Comparison of ENCODE assay signal across 2 cellular contexts in the genomic region with DNA sequence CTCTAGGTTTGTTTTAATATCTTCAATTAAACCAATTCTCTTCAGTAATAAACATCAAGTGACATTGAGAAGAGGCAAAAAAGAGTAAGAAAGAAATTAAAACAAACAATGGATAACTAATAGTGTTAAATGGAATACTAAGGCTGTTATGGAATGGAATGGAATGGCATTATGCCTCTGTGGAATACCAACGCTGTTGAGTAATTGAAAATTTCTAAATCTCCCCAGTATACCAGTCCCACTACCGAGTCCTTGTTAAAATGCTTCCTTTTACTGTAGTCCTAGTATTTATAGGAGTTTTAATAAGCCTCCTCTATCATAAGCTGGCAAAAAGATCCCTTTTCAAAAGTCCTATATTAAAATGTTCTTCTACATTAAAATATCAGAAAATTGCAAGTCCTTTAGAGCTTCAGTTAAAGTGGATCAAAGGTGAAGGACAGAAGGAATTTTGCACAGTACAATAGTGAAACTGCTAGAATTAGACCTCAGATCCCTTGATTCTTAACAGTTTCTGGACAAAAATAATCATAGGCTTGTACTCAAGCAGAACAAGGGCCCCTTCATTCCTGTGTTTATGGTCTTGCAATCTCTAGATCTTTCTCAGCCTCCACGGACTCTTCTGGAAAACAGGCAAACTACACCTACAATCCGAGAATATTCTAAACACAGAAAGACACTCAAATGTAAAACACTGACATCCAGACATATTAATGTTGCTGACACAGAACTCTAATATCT.
TF ChIP-seq lines count a peak whose summit lies in the region.

No MANE protein-coding gene starts in this region.

TF ChIP-seq in liver, 16 proteins besides CTCF, POLR2A, EP300 and RAD21 (continued from another document):
- no peak for TF ChIP-seq MAX (IDR thresholded peaks at IDR 0.05)
- TF ChIP-seq RXRA (IDR thresholded peaks at IDR 0.05) = no peak
- TF ChIP-seq YY1 (IDR thresholded peaks at IDR 0.05) = no peak
- TF ChIP-seq HNF4G (IDR thresholded peaks at IDR 0.05) = no peak
- no peak for TF ChIP-seq HNF4A (conservative IDR thresholded peaks at IDR 0.05)
- TF ChIP-seq GABPA (IDR thresholded peaks at IDR 0.05 in 1 of 2, conservative IDR thresholded peaks at IDR 0.05 in 1 of 2) = no peak
- no peak for TF ChIP-seq ATF3 (IDR thresholded peaks at IDR 0.05)

TF ChIP-seq in HepG2, 621 proteins besides CTCF, POLR2A, EP300 and RAD21:
- TF ChIP-seq, protein P1, sequence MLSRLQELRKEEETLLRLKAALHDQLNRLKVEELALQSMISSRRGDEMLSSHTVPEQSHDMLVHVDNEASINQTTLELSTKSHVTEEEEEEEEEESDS (CRISPR knock-in tag; IDR thresholded peaks at IDR 0.05; ENCODE audit: borderline replicate concordance) = no peak
- TF ChIP-seq ZSCAN25 (CRISPR knock-in tag; IDR thresholded peaks at IDR 0.05) (no peak), PRPF4 (IDR thresholded peaks at IDR 0.05; ENCODE audit: low read depth, low read length, poor library complexity, severe bottlenecking) (no peak), SMAD1 (CRISPR knock-in tag; IDR thresholded peaks at IDR 0.05; ENCODE audit: borderline replicate concordance, low read depth) (no peak), REXO4 (CRISPR knock-in tag; IDR thresholded peaks at IDR 0.05; ENCODE audit: borderline replicate concordance) (no peak), PPARG (CRISPR knock-in tag; conservative IDR thresholded peaks at IDR 0.05) (no peak), E2F1 (CRISPR knock-in tag; IDR thresholded peaks at IDR 0.05) (no peak), RFXAP (CRISPR knock-in tag; IDR thresholded peaks at IDR 0.05; ENCODE audit: borderline replicate concordance) (no peak), ZNF607 (CRISPR knock-in tag; IDR thresholded peaks at IDR 0.05; ENCODE audit: borderline replicate concordance) (no peak), PRDM10 (CRISPR knock-in tag; IDR thresholded peaks at IDR 0.05; ENCODE audit: low read depth) (no peak), YY1 (IDR thresholded peaks at IDR 0.05; ENCODE audit: insufficient read depth, insufficient replicate concordance, low read depth, low read length) (no peak), FIP1L1 (IDR thresholded peaks at IDR 0.05; ENCODE audit: borderline replicate concordance, insufficient read depth, low read depth, low read length) (no peak), ZNF24 (IDR thresholded peaks at IDR 0.05) (no peak)
